15 cellular contexts compared by ENCODE assay signal in genomic region chr5:142851731-142852130, GRCh38.
DNase-seq lines count a peak whose midpoint lies in the region; ATAC-seq and TF ChIP-seq lines count a peak whose summit lies in the region.
"Had no signal": no experiment of that assay in that cellular context is flagged by ENCODE, and none has a peak within 500 bp of the region (broad histone marks: within the 10 kb centered on the region; RNA-seq: fewer than 3 reads in every experiment).

No MANE protein-coding gene starts in this region.

- H3K56ac ChIP-seq in H9 (ENCODE audit: insufficient read length, low read depth, low read length), result no peak overlapping the region

- no peaks in the 10 kb centered on the region for H3K79me1 ChIP-seq in H9 (ENCODE audit: insufficient read depth, low read depth, low read length, poor library complexity, severe bottlenecking)

- no peak overlapping the region for H2BK120ac ChIP-seq in H9 (ENCODE audit: low read depth, low read length, poor library complexity, severe bottlenecking)

- no peak overlapping the region for H2BK12ac ChIP-seq in H9 (ENCODE audit: insufficient read length, low read depth, low read length)

- H3K9ac ChIP-seq in H9 (ENCODE audit: extremely low read depth, insufficient read length, low read length), result no peak overlapping the region
- H3K9ac ChIP-seq: BLaER1 had no signal

- H3K36me3 Mint-ChIP-seq in WTC11 (no peaks in the 10 kb centered on the region), nephron progenitor cell (ENCODE audit: low read depth) (no peaks in the 10 kb centered on the region), H9 (ENCODE audit: insufficient read depth in 1 of 3, low read depth in 3 of 3) (no peaks in the 10 kb centered on the region), HFFc6 (ENCODE audit: low read depth) (peaks cover 7% of the 10 kb centered on the region; the same call in 1 of the 2 replicates)
- H3K36me3 Mint-ChIP-seq: CD8-positive, alpha-beta T cell had no signal

- no peak overlapping the region for H4K91ac ChIP-seq in H9 (ENCODE audit: insufficient read length, low read depth, low read length)

- H3K4me1 ChIP-seq in right atrium auricular region (peaks cover 0 to 74% of the 10 kb centered on the region in 2 donors), H9 (ENCODE audit: insufficient read depth, low read length) (peaks cover 4% of the 10 kb centered on the region; the same call in 1 of the 2 replicates)
- H3K4me1 ChIP-seq: HAP-1 had no signal

- no peak overlapping the region for H3K18ac ChIP-seq in H9 (ENCODE audit: insufficient read length, low read depth, low read length)

- no peak overlapping the region for H4K5ac ChIP-seq in H9 (ENCODE audit: insufficient read length, low read depth, low read length)

- H3K9me3 Mint-ChIP-seq in WTC11, result no peaks in the 10 kb centered on the region
- no peaks in the 10 kb centered on the region for H3K9me3 Mint-ChIP-seq in nephron progenitor cell
- H3K9me3 Mint-ChIP-seq in H9, result no peaks in the 10 kb centered on the region; a peak in 2 of 5 replicates
- H3K9me3 Mint-ChIP-seq in HFFc6, result peaks cover 4% of the 10 kb centered on the region
- H3K9me3 Mint-ChIP-seq: CD8-positive, alpha-beta T cell had no signal

- no peak overlapping the region for H2BK15ac ChIP-seq in H9 (ENCODE audit: low read depth, low read length)

- H3K27me3 ChIP-seq in right atrium auricular region (no peaks in the 10 kb centered on the region), H9 (ENCODE audit: insufficient read depth, low read length) (no peaks in the 10 kb centered on the region)
- H3K27me3 ChIP-seq: BLaER1 had no signal

- H3K4me1 Mint-ChIP-seq in WTC11, result peaks cover 50% of the 10 kb centered on the region
- H3K4me1 Mint-ChIP-seq in nephron progenitor cell, result peaks cover 25% of the 10 kb centered on the region
- peaks cover 42 to 45% of the 10 kb centered on the region in 2 experiments for H3K4me1 Mint-ChIP-seq in H9
- peaks cover 15% of the 10 kb centered on the region; the same call in 1 of the 2 replicates for H3K4me1 Mint-ChIP-seq in HFFc6 (ENCODE audit: low read depth)

- ATAC-seq in left ventricle myocardium superior, result peak; percentile 4
- ATAC-seq in WTC11, result no peak
- ATAC-seq in GM21390 (IDR thresholded peaks at IDR 0.05; ENCODE audit: unreplicated experiment), result no peak
- ATAC-seq: CD8-positive, alpha-beta T cell had no signal

- H3K27me3 Mint-ChIP-seq in WTC11 (ENCODE audit: low read depth) (no peaks in the 10 kb centered on the region), nephron progenitor cell (ENCODE audit: low read depth, poor library complexity) (peaks cover 17% of the 10 kb centered on the region), H9 (ENCODE audit: low read depth) (no peaks in the 10 kb centered on the region), HFFc6 (ENCODE audit: insufficient read depth) (peaks cover 4% of the 10 kb centered on the region)

- H3K27ac ChIP-seq in right atrium auricular region, result no peak overlapping the region
- H3K27ac ChIP-seq in H9 (ENCODE audit: insufficient read length, low read depth, low read length), result no peak overlapping the region
- H3K27ac ChIP-seq: BLaER1 had no signal

- H4K8ac ChIP-seq in H9 (replicated peaks; ENCODE audit: insufficient read length, low read depth, low read length), result no peak overlapping the region

- no peak overlapping the region for H3K4me2 ChIP-seq in H9 (ENCODE audit: insufficient read depth, insufficient read length, low read length)
- H3K4me2 ChIP-seq: BLaER1 had no signal

- no peak for TF ChIP-seq CTCF in right atrium auricular region (IDR thresholded peaks at IDR 0.05)
- TF ChIP-seq CTCF in WTC11 (IDR thresholded peaks at IDR 0.05), result no peak
- no peak for TF ChIP-seq CTCF in nephron progenitor cell (IDR thresholded peaks at IDR 0.05)
- TF ChIP-seq CTCF in H9 (conservative IDR thresholded peaks at IDR 0.05), result no peak
- no peak for TF ChIP-seq CTCF in HFFc6 (IDR thresholded peaks at IDR 0.05)

- intact Hi-C loops in left ventricle myocardium superior (cut with micrococcal nuclease), result no loop called here

- no peaks in the 10 kb centered on the region; the same call in 1 of the 2 replicates for H3K79me2 ChIP-seq in H9 (ENCODE audit: insufficient read depth, low read length)

- CTCF ChIA-PET in WTC11 (lab: Charles Lee), result no interaction called here

- no peak overlapping the region for H3K4me3 ChIP-seq in right atrium auricular region
- H3K4me3 ChIP-seq: BLaER1, HAP-1 had no signal

- POLR2A ChIA-PET in WTC11 (lab: Charles Lee), result no interaction called here

- no CpG with 5 or more reads among the region's 4 CpGs for WGBS in H9 (ENCODE audit: extremely low coverage, insufficient read length, low lambda C conversion rate)

- H3K23ac ChIP-seq in H9 (ENCODE audit: insufficient read length, low read depth, low read length), result no peak overlapping the region

- H3K4ac ChIP-seq in H9 (ENCODE audit: low read depth, low read length), result no peak overlapping the region

- no peaks in the 10 kb centered on the region for H4K20me1 ChIP-seq in H9 (ENCODE audit: control insufficient read depth, insufficient read depth, insufficient read length)
- H4K20me1 ChIP-seq: BLaER1 had no signal

- no peak overlapping the region for H3K4me3 Mint-ChIP-seq in WTC11
- no peak overlapping the region for H3K4me3 Mint-ChIP-seq in nephron progenitor cell
- H3K4me3 Mint-ChIP-seq in H9, result no peak overlapping the region
- no peak overlapping the region for H3K4me3 Mint-ChIP-seq in HFFc6
- H3K4me3 Mint-ChIP-seq: CD8-positive, alpha-beta T cell had no signal

- no peak overlapping the region for H2AK5ac ChIP-seq in H9 (ENCODE audit: insufficient read length, low read length)

- H2AFZ ChIP-seq in H9 (ENCODE audit: low read length), result no peak overlapping the region

- no peaks in the 10 kb centered on the region for H3K9me3 ChIP-seq in right atrium auricular region
- no peaks in the 10 kb centered on the region for H3K9me3 ChIP-seq in H9 (ENCODE audit: control insufficient read depth, low read depth, low read length)
- H3K9me3 ChIP-seq: BLaER1, HAP-1 had no signal

- H3K27ac Mint-ChIP-seq in WTC11, result peak overlapping the region; percentile 80; the same call in 1 of the 2 replicates
- peak overlapping the region; percentile 13 for H3K27ac Mint-ChIP-seq in nephron progenitor cell
- H3K27ac Mint-ChIP-seq in H9, result peak overlapping the region in 1 of 3 experiments; percentile 21; a peak in 1 of 7 replicates
- H3K27ac Mint-ChIP-seq in HFFc6, result no peak overlapping the region
- H3K27ac Mint-ChIP-seq: CD8-positive, alpha-beta T cell had no signal

- DNase-seq in left ventricle myocardium superior (no peak), right atrium auricular region (ENCODE audit: low spot score) (no peak), WTC11 (ENCODE audit: low spot score) (no peak), nephron progenitor cell (no peak), H9 (no peak), HFFc6 (no peak)
- DNase-seq: 8988T; Calu3; CD8-positive, alpha-beta T cell; DMS79 treated with DMSO at 0.1 percent for 48 hours; GF-D8; IMR-90 had no signal

- no peak overlapping the region for H3T11ph ChIP-seq in H9 (ENCODE audit: low read length)

- no peak overlapping the region for H3K14ac ChIP-seq in H9 (ENCODE audit: insufficient read depth, low read length)

- H2BK20ac ChIP-seq in H9 (ENCODE audit: low read depth, low read length, poor library complexity, severe bottlenecking), result no peak overlapping the region

- H3K36me3 ChIP-seq in right atrium auricular region, result no peaks in the 10 kb centered on the region
- H3K36me3 ChIP-seq: BLaER1, HAP-1 had no signal

- no peaks in the 10 kb centered on the region for H3K23me2 ChIP-seq in H9 (ENCODE audit: insufficient read length, low read depth, low read length, poor library complexity, severe bottlenecking)

- H2BK5ac ChIP-seq in H9 (ENCODE audit: insufficient read length, low read length), result no peak overlapping the region

TF ChIP-seq in WTC11, 78 proteins besides CTCF, POLR2A, EP300 and RAD21:
- TF ChIP-seq MXD4 (CRISPR knock-in tag; IDR thresholded peaks at IDR 0.05; ENCODE audit: borderline replicate concordance) (no peak), ZNF671 (CRISPR knock-in tag; IDR thresholded peaks at IDR 0.05) (no peak), HMGA2 (CRISPR knock-in tag; IDR thresholded peaks at IDR 0.05) (no peak), GRHL2 (CRISPR knock-in tag; IDR thresholded peaks at IDR 0.05; ENCODE audit: insufficient replicate concordance, severe bottlenecking) (no peak)
TF ChIP-seq in WTC11: peak in this region for 0.
